1 cellular context compared by ENCODE assay signal in genomic region chr6:165605182-165605875, GRCh38.
TF ChIP-seq lines count a peak whose summit lies in the region.

No MANE protein-coding gene starts in this region.

TF ChIP-seq in H1, 55 proteins besides CTCF, POLR2A, EP300 and RAD21 (continued from another document):
- no peak for TF ChIP-seq USF2 (IDR thresholded peaks at IDR 0.05; ENCODE audit: low read length)
- TF ChIP-seq CREB1 (IDR thresholded peaks at IDR 0.05) = no peak
- no peak for TF ChIP-seq SP4 (IDR thresholded peaks at IDR 0.05; ENCODE audit: low read length)
- no peak for TF ChIP-seq CHD7 (IDR thresholded peaks at IDR 0.05; ENCODE audit: insufficient replicate concordance, low read length)
- TF ChIP-seq BRCA1 (IDR thresholded peaks at IDR 0.05; ENCODE audit: low read depth, low read length) = no peak
- TF ChIP-seq RNF2 (IDR thresholded peaks at IDR 0.05; ENCODE audit: borderline replicate concordance, low read depth, low read length, missing control alignments, poor library complexity, severe bottlenecking) = no peak
- TF ChIP-seq KDM1A (IDR thresholded peaks at IDR 0.05; ENCODE audit: borderline replicate concordance, low read length) = no peak
- no peak for TF ChIP-seq CBX8 (IDR thresholded peaks at IDR 0.05; ENCODE audit: borderline replicate concordance, low read depth, low read length)
- TF ChIP-seq HDAC6 (IDR thresholded peaks at IDR 0.05; ENCODE audit: low read depth, low read length) = no peak
- no peak for TF ChIP-seq BCL11A (IDR thresholded peaks at IDR 0.05; ENCODE audit: low read depth in 2 of 2, low read length in 2 of 2)
- TF ChIP-seq RBBP5 (IDR thresholded peaks at IDR 0.05; ENCODE audit: borderline replicate concordance, low read depth, low read length) = no peak
- TF ChIP-seq TBP (IDR thresholded peaks at IDR 0.05; ENCODE audit: low read depth, low read length) = no peak
- no peak for TF ChIP-seq BACH1 (IDR thresholded peaks at IDR 0.05; ENCODE audit: low read length)
- no peak for TF ChIP-seq MAX (IDR thresholded peaks at IDR 0.05)
TF ChIP-seq in H1: peak in this region for 0.
